Comparison of ENCODE assay signal across 8 cellular contexts in genomic region chr15:52790166-52790708, GRCh38. TPM values are rescaled to one million over a fixed set of nuclear protein-coding genes. Genes with fewer than 3 reads are reported as not detected.
DNase-seq lines count a peak whose midpoint lies in the region; ATAC-seq and TF ChIP-seq lines count a peak whose summit lies in the region.

ONECUT1 (minus strand) TSS chr15:52790336; CDS start chr15:52789884, 452 bp downstream.

- H3K27me3 Mint-ChIP-seq in activated T-cell treated with anti-CD3 and anti-CD28 coated beads, Interleukin-2, amount 50 U/mL, for 4 hours (ENCODE audit: low read depth) = peaks cover 80% of the 10 kb centered on the region
- H3K27me3 Mint-ChIP-seq in osteocyte (ENCODE audit: unreplicated experiment) = peaks cover 40% of the 10 kb centered on the region

- ATAC-seq in GM18909 (IDR thresholded peaks at IDR 0.05; ENCODE audit: poor library complexity, unreplicated experiment) = peak; percentile 79
- ATAC-seq in HG03159 (IDR thresholded peaks at IDR 0.05; ENCODE audit: unreplicated experiment) = peak; percentile 63
- peak; percentile 61 to 69 for ATAC-seq in activated T-cell treated with anti-CD3 and anti-CD28 coated beads, Interleukin-2, amount 50 U/mL, for 4 hours

- peak in 12 of 14 donors; percentile 12 to 76 (median 30) for DNase-seq in C1 segment of cervical spinal cord (lab: John Stamatoyannopoulos, UW)
- peak; percentile 34 for DNase-seq in NCI-H526 treated with DMSO at 0.1 percent for 48 hours (lab: John Stamatoyannopoulos, UW)
- DNase-seq in activated T-cell treated with anti-CD3 and anti-CD28 coated beads, Interleukin-2, amount 50 U/mL, for 4 hours = peak; percentile 48
- DNase-seq in germinal center (ENCODE audit: low spot score) = peak; percentile 85
- no peak for DNase-seq in osteocyte (ENCODE audit: extremely low spot score, unreplicated experiment)
- DNase-seq in cerebellar nuclear complex (lab: John Stamatoyannopoulos, UW) = no peak

- H3K36me3 Mint-ChIP-seq in activated T-cell treated with anti-CD3 and anti-CD28 coated beads, Interleukin-2, amount 50 U/mL, for 4 hours (ENCODE audit: insufficient read depth) = no peaks in the 10 kb centered on the region
- H3K36me3 Mint-ChIP-seq in osteocyte (ENCODE audit: unreplicated experiment) = no peaks in the 10 kb centered on the region

- H3K4me1 Mint-ChIP-seq in activated T-cell treated with anti-CD3 and anti-CD28 coated beads, Interleukin-2, amount 50 U/mL, for 4 hours (ENCODE audit: low read depth) = peaks cover 30% of the 10 kb centered on the region
- H3K4me1 Mint-ChIP-seq in osteocyte (ENCODE audit: unreplicated experiment) = peaks cover 12% of the 10 kb centered on the region

- TF ChIP-seq CTCF in osteocyte (IDR thresholded peaks at IDR 0.05) = no peak

- no peaks in the 10 kb centered on the region for H3K9me3 Mint-ChIP-seq in activated T-cell treated with anti-CD3 and anti-CD28 coated beads, Interleukin-2, amount 50 U/mL, for 4 hours
- no peaks in the 10 kb centered on the region for H3K9me3 Mint-ChIP-seq in osteocyte (ENCODE audit: unreplicated experiment)

- H3K27ac Mint-ChIP-seq in osteocyte (ENCODE audit: unreplicated experiment) = no peak within 1 kb of the TSS

- H3K4me3 Mint-ChIP-seq in activated T-cell treated with anti-CD3 and anti-CD28 coated beads, Interleukin-2, amount 50 U/mL, for 4 hours = peak within 1 kb of the TSS; percentile 65
- H3K4me3 Mint-ChIP-seq in osteocyte (ENCODE audit: unreplicated experiment) = peak within 1 kb of the TSS; percentile 76

RNA-seq across cellular contexts. Expression of gene ONECUT1, which starts in this region (rescaled TPM):
- under 1 TPM in 1 of 3 donors, not detected in 2; 0.25 TPM for total RNA-seq in activated T-cell treated with anti-CD3 and anti-CD28 coated beads, Interleukin-2, amount 50 U/mL, for 4 hours
- not detected in 2 replicates for total RNA-seq in osteocyte

Comparison
In these comparisons a context has a peak if more than half of its experiments do, and no peak if none do; other contexts are left out.
1. Peak in DNase-seq and ATAC-seq in activated T-cell treated with anti-CD3 and anti-CD28 coated beads, Interleukin-2, amount 50 U/mL, for 4 hours; RNA of the gene not detected or under 1 TPM.
2. DNase-seq: peak in C1 segment of cervical spinal cord (12 of 14), NCI-H526 treated with DMSO at 0.1 percent for 48 hours (single experiment) and germinal center (single experiment); none in osteocyte (single experiment) and cerebellar nuclear complex (0 of 2).
3. Peak in every context shown above with its lines, with median percentiles within 50 percentile points of each other: ATAC-seq.